ENCODE assay signal across 12 cellular contexts in the genomic region with DNA sequence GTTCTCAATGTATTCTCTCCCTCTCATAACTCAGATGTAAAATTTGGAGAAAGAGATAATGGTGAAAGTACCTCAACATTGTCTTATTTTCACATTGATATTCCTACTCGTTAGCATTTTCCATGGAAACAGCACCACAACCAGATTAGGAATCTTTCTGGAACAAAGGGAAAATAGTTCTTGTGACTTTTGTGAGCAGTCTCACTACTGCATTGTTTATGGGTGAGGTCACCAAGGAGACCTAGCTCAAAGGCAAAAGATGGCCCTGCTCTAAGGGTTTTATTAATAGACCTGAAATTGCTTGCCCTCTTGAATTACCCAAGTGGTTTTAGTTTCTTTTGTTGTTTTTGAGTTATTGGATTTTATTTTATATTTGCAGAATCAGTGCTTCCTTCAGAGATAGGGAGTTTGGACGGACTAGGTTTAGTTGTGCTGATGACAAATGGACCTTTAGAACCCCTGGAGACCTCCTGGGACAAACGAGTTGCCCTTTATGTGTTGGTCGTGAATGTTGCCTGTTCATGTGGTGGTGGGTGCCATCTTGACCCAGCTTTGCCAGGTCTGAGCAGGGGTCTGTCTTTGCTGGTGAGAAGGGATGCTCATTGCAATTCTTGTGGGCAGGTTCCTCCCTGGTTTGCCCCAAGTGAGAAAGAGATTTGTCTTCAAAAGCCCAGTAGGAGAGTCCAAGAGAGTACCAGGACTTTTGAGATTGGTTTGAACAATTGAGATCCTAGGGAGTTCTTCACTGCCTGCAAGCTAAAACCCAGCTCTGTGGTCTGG. TPM values are rescaled to one million over a fixed set of nuclear protein-coding genes. Genes with fewer than 3 reads are reported as not detected.
DNase-seq lines count a peak whose midpoint lies in the region; ATAC-seq and TF ChIP-seq lines count a peak whose summit lies in the region.
"Had no signal": no experiment of that assay in that cellular context is flagged by ENCODE, and none has a peak within 500 bp of the region (broad histone marks: within the 10 kb centered on the region; RNA-seq: fewer than 3 reads in every experiment).

No MANE protein-coding gene starts in this region.

- no peaks in the 10 kb centered on the region for H4K20me1 ChIP-seq in MM.1S (ENCODE audit: insufficient read depth, low read length)

- H3K4me3 ChIP-seq in CD8-positive, alpha-beta memory T cell (ENCODE audit: low read length), result no peak overlapping the region
- H3K4me3 ChIP-seq in MM.1S (ENCODE audit: low read length), result peak overlapping the region; percentile 32; the same call in 1 of the 2 replicates
- H3K4me3 ChIP-seq: gastrocnemius medialis had no signal

- H3K36me3 Mint-ChIP-seq in CD8-positive, alpha-beta memory T cell, result peaks cover 10 to 63% (median 11%) of the 10 kb centered on the region in 3 donors
- H3K36me3 Mint-ChIP-seq in natural killer cell (peaks cover 8% of the 10 kb centered on the region), mesothelial cell of epicardium (peaks cover 6% of the 10 kb centered on the region)

- no peak for DNase-seq in CD8-positive, alpha-beta memory T cell
- DNase-seq in MM.1S (peak; percentile 88), dermis blood vessel endothelial cell (peak; percentile 83), natural killer cell (no peak), mesothelial cell of epicardium (ENCODE audit: low spot score in 2 of 2, unreplicated experiment in 2 of 2) (no peak)
- no peak for DNase-seq in stimulated activated CD4-positive, alpha-beta T cell treated with anti-CD3 and anti-CD28 coated beads, Interleukin-1b, Interleukin-23, amount 100 ng/mL, for 48 hours
- DNase-seq in central memory CD4-positive, alpha-beta T cell, result no peak
- DNase-seq: activated naive CD8-positive, alpha-beta T cell treated with anti-CD3 and anti-CD28 coated beads for 36 hours; gastrocnemius medialis; Kasumi-1; NCI-H524 treated with DMSO at 0.1 percent for 48 hours had no signal

- no peaks in the 10 kb centered on the region for H3K9me3 ChIP-seq in CD8-positive, alpha-beta memory T cell (ENCODE audit: low read length)
- no peaks in the 10 kb centered on the region for H3K9me3 ChIP-seq in MM.1S (replicated peaks; ENCODE audit: insufficient read depth, low read length)
- H3K9me3 ChIP-seq: gastrocnemius medialis had no signal

- peaks cover 70% of the 10 kb centered on the region for H3K4me1 ChIP-seq in CD8-positive, alpha-beta memory T cell (ENCODE audit: insufficient read depth, low read length)
- peaks cover 94% of the 10 kb centered on the region for H3K4me1 ChIP-seq in MM.1S (ENCODE audit: low read length)

- no peaks in the 10 kb centered on the region for H3K27me3 ChIP-seq in CD8-positive, alpha-beta memory T cell (ENCODE audit: insufficient read depth, low read length, poor library complexity, severe bottlenecking)
- no peaks in the 10 kb centered on the region for H3K27me3 ChIP-seq in MM.1S (replicated peaks; ENCODE audit: insufficient read depth, low read length)
- H3K27me3 ChIP-seq: gastrocnemius medialis had no signal

- peaks cover 14% of the 10 kb centered on the region for H3K36me3 ChIP-seq in CD8-positive, alpha-beta memory T cell (ENCODE audit: insufficient read depth, low read length)
- peaks cover 14% of the 10 kb centered on the region for H3K36me3 ChIP-seq in MM.1S (replicated peaks; ENCODE audit: insufficient read depth, low read length)
- H3K36me3 ChIP-seq: gastrocnemius medialis had no signal

- ATAC-seq in natural killer cell (no peak), GM21515 (IDR thresholded peaks at IDR 0.05; ENCODE audit: unreplicated experiment) (no peak)

- H3K27me3 Mint-ChIP-seq in CD8-positive, alpha-beta memory T cell, result no peaks in the 10 kb centered on the region
- H3K27me3 Mint-ChIP-seq in natural killer cell (ENCODE audit: low read depth in 2 of 2) (no peaks in the 10 kb centered on the region), mesothelial cell of epicardium (ENCODE audit: low read depth) (no peaks in the 10 kb centered on the region)
- H3K27me3 Mint-ChIP-seq: activated naive CD8-positive, alpha-beta T cell treated with anti-CD3 and anti-CD28 coated beads for 36 hours had no signal

- no peak overlapping the region for H2AFZ ChIP-seq in MM.1S (ENCODE audit: low read length)

- no peak overlapping the region for H3K27ac ChIP-seq in CD8-positive, alpha-beta memory T cell (ENCODE audit: low read depth, low read length)
- peak overlapping the region; percentile 97 for H3K27ac ChIP-seq in MM.1S (ENCODE audit: low read length)
- H3K27ac ChIP-seq: gastrocnemius medialis had no signal

- intact Hi-C loops in natural killer cell (cut with micrococcal nuclease), result no loop called here

- peak overlapping the region; percentile 67 for H3K4me2 ChIP-seq in MM.1S (ENCODE audit: low read depth, low read length)

- TF ChIP-seq CTCF in MM.1S (IDR thresholded peaks at IDR 0.05; ENCODE audit: low read length) (no peak), natural killer cell (IDR thresholded peaks at IDR 0.05) (no peak), mesothelial cell of epicardium (IDR thresholded peaks at IDR 0.05; ENCODE audit: unreplicated experiment) (no peak)

- CTCF ChIA-PET in CD8-positive, alpha-beta memory T cell (lab: Charles Lee), result interaction anchor here (1.8 kb wide), 1 partner anchor 15 kb away, joined by 11 read pairs; no protein-coding TSS in a partner anchor

- POLR2A ChIA-PET in CD8-positive, alpha-beta memory T cell (lab: Charles Lee), result no interaction called here

- H3K9me3 Mint-ChIP-seq in CD8-positive, alpha-beta memory T cell, result peaks cover 0 to 3% (median 2%) of the 10 kb centered on the region in 5 donors
- H3K9me3 Mint-ChIP-seq in natural killer cell (no peaks in the 10 kb centered on the region), mesothelial cell of epicardium (peaks cover 4% of the 10 kb centered on the region)
- H3K9me3 Mint-ChIP-seq: activated naive CD8-positive, alpha-beta T cell treated with anti-CD3 and anti-CD28 coated beads for 36 hours had no signal

- H3F3A ChIP-seq in MM.1S (ENCODE audit: insufficient read depth, low read length), result peaks cover 71% of the 10 kb centered on the region

- peak overlapping the region in 2 of 7 donors; percentile 16 to 47 for H3K4me3 Mint-ChIP-seq in CD8-positive, alpha-beta memory T cell
- H3K4me3 Mint-ChIP-seq in natural killer cell (no peak overlapping the region), mesothelial cell of epicardium (no peak overlapping the region)
- H3K4me3 Mint-ChIP-seq: activated naive CD8-positive, alpha-beta T cell treated with anti-CD3 and anti-CD28 coated beads for 36 hours had no signal

- H3K79me2 ChIP-seq in MM.1S (ENCODE audit: low read length), result peaks cover 97% of the 10 kb centered on the region

- H3K9ac ChIP-seq in MM.1S (ENCODE audit: low read length), result peak overlapping the region; percentile 73

- H3K4me1 Mint-ChIP-seq in CD8-positive, alpha-beta memory T cell, result peaks cover 90 to 96% (median 96%) of the 10 kb centered on the region in 3 donors
- H3K4me1 Mint-ChIP-seq in natural killer cell (peaks cover 84 to 91% of the 10 kb centered on the region in 2 donors), mesothelial cell of epicardium (peaks cover 29% of the 10 kb centered on the region)

- no peaks in the 10 kb centered on the region for H3K9me2 ChIP-seq in MM.1S (replicated peaks; ENCODE audit: insufficient read depth, low read length)

- H3K27ac Mint-ChIP-seq in CD8-positive, alpha-beta memory T cell, result peak overlapping the region; percentile 38 to 90 (median 80)
- H3K27ac Mint-ChIP-seq in natural killer cell (peak overlapping the region; percentile 85 to 91), mesothelial cell of epicardium (no peak overlapping the region)
- H3K27ac Mint-ChIP-seq: activated naive CD8-positive, alpha-beta T cell treated with anti-CD3 and anti-CD28 coated beads for 36 hours had no signal

RNA-seq across cellular contexts. Expression of a gene that starts 58.1 kb away (rescaled TPM):
- 10 to 100 TPM; 41.0 to 46.9 TPM for total RNA-seq in CD8-positive, alpha-beta memory T cell
- polyA plus RNA-seq in CD8-positive, alpha-beta memory T cell, result 61.4 TPM
- total RNA-seq in dermis blood vessel endothelial cell, result 41.9 and 55.7 TPM in 2 replicates
- 100 to 1,000 TPM; 192 to 243 (median 225) TPM for total RNA-seq in natural killer cell
- 37.3 to 40.7 TPM (median 37.3 TPM) in 3 replicates for total RNA-seq in mesothelial cell of epicardium

Comparison
In these comparisons a context has a peak if more than half of its experiments do, and no peak if none do; other contexts are left out.
1. DNase-seq: peak in MM.1S (single experiment) and dermis blood vessel endothelial cell (single experiment); none in CD8-positive, alpha-beta memory T cell (0 of 5), natural killer cell (single experiment), stimulated activated CD4-positive, alpha-beta T cell treated with anti-CD3 and anti-CD28 coated beads, Interleukin-1b, Interleukin-23, amount 100 ng/mL, for 48 hours (single experiment), central memory CD4-positive, alpha-beta T cell (single experiment) and mesothelial cell of epicardium (0 of 2).